ENCODE assay signal across 17 cellular contexts in the genomic region with DNA sequence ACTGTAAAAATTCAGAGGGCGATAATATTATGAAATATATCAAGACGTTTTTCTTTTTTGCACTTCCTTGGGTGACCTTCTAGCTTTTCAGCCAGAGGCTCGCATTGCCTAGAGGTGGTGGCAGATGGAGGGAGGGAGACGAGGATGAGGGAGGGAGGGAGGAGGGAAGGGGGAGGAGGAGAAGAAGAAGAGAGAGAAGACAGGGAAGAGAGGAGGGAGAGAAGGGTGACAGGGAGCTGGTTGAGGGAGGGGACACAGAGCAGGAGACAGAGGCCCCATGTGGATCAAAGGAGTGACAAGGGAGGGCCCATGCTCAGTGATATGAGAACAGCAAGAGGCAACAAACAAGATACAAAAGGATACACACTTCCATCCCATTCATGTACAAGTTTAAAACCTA. TPM values are rescaled to one million over a fixed set of nuclear protein-coding genes. Genes with fewer than 3 reads are reported as not detected.
DNase-seq lines count a peak whose midpoint lies in the region; ATAC-seq, FAIRE-seq and TF ChIP-seq lines count a peak whose summit lies in the region.
"Had no signal": no experiment of that assay in that cellular context is flagged by ENCODE, and none has a peak within 500 bp of the region (broad histone marks: within the 10 kb centered on the region; RNA-seq: fewer than 3 reads in every experiment).

No MANE protein-coding gene starts in this region.

- H3K4me1 ChIP-seq in HepG2 (ENCODE audit: insufficient read depth, low read length) (no peaks in the 10 kb centered on the region), right lobe of liver (no peaks in the 10 kb centered on the region)
- H3K4me1 ChIP-seq: HAP-1 had no signal

- H2AFZ ChIP-seq in HepG2 (ENCODE audit: low read length): no peak overlapping the region
- H2AFZ ChIP-seq: GM23338 had no signal

- TF ChIP-seq CTCF in HepG2 (CRISPR knock-in tag; IDR thresholded peaks at IDR 0.05) (no peak), right lobe of liver (IDR thresholded peaks at IDR 0.05) (no peak), glutamatergic neuron (IDR thresholded peaks at IDR 0.05; ENCODE audit: partially characterized antibody, unreplicated experiment) (no peak)

- intact Hi-C loops in HepG2 (cut with micrococcal nuclease; ENCODE audit: unreplicated experiment): no loop called here
- intact Hi-C loops in right lobe of liver (cut with DNase I): no loop called here

- TF ChIP-seq RAD21 in HepG2 (CRISPR knock-in tag; IDR thresholded peaks at IDR 0.05): no peak

- DNase-seq in HepG2 (ENCODE audit: low spot score) (no peak), right lobe of liver (no peak), NCI-H69 (lab: John Stamatoyannopoulos, UW) (peak; percentile 12), glutamatergic neuron (no peak)
- DNase-seq in activated naive CD4-positive, alpha-beta T cell treated with anti-CD3 and anti-CD28 coated beads, Interleukin-2, amount 50 U/mL, for 16 hours: no peak
- DNase-seq: C1 segment of cervical spinal cord; Calu3; CD4-positive, alpha-beta memory T cell; COR-L47; DMS53; DMS79 treated with DMSO at 0.1 percent for 48 hours; GF-D8 had no signal

- ATAC-seq in HepG2 (no peak), right lobe of liver (no peak)
- ATAC-seq in activated T-helper 17 cell treated with anti-CD3 and anti-CD28 coated beads, Interleukin-2, amount 50 U/mL, for 72 hours (replicated peaks): no peak
- ATAC-seq: GM23338 had no signal

- no peak for TF ChIP-seq POLR2A in HepG2 (IDR thresholded peaks at IDR 0.05; ENCODE audit: insufficient read depth in 1 of 2, low read depth in 2 of 2, low read length in 2 of 2)
- no peak for TF ChIP-seq POLR2A in right lobe of liver (IDR thresholded peaks at IDR 0.05)

- H3K4me1 Mint-ChIP-seq in glutamatergic neuron (ENCODE audit: low read depth, unreplicated experiment): peaks cover 18% of the 10 kb centered on the region
- peaks cover 9% of the 10 kb centered on the region for H3K4me1 Mint-ChIP-seq in activated T-helper 17 cell treated with anti-CD3 and anti-CD28 coated beads, Interleukin-2, amount 50 U/mL, for 72 hours

- peaks cover 5 to 55% of the 10 kb centered on the region in 2 experiments; a peak in 4 of 5 replicates for H3K27me3 ChIP-seq in HepG2 (ENCODE audit: control insufficient read depth in 1 of 2, insufficient read depth in 2 of 2, low read length in 2 of 2)
- no peaks in the 10 kb centered on the region for H3K27me3 ChIP-seq in right lobe of liver

- peaks cover 4% of the 10 kb centered on the region for H3K36me3 Mint-ChIP-seq in glutamatergic neuron (ENCODE audit: unreplicated experiment)
- no peaks in the 10 kb centered on the region for H3K36me3 Mint-ChIP-seq in activated T-helper 17 cell treated with anti-CD3 and anti-CD28 coated beads, Interleukin-2, amount 50 U/mL, for 72 hours (ENCODE audit: low read depth)
- H3K36me3 Mint-ChIP-seq: CD4-positive, alpha-beta memory T cell had no signal

- no peaks in the 10 kb centered on the region for H3K9me3 ChIP-seq in HepG2 (ENCODE audit: low read length)
- no peaks in the 10 kb centered on the region for H3K9me3 ChIP-seq in right lobe of liver
- H3K9me3 ChIP-seq: HAP-1 had no signal

- WGBS in HepG2 (ENCODE audit: low lambda C conversion rate): 10% methylated on average over 4 of the region's 4 CpGs
- WGBS in right lobe of liver (ENCODE audit: insufficient coverage, low coverage, low lambda C conversion rate, missing lambda C conversion rate): 25% methylated on average over 4 of the region's 4 CpGs

- H3K4me3 ChIP-seq in HepG2 (replicated peaks in 1 of 3; ENCODE audit: insufficient read depth in 1 of 3, low read depth in 2 of 3, low read length in 3 of 3) (no peak overlapping the region), right lobe of liver (no peak overlapping the region)
- H3K4me3 ChIP-seq: GM23338, HAP-1 had no signal

- no peak for FAIRE-seq in HepG2 (lab: Jason Lieb, UNC)
- FAIRE-seq: GM12891, GM18507 had no signal

- in situ Hi-C loops in HepG2 (cut with HindIII; ENCODE audit: extremely low pct_ligation_motif_present, low pct_unique_long_range_greater_than_20kb): no loop called here

- no peak overlapping the region for H3K27ac ChIP-seq in HepG2 (ENCODE audit: extremely low read length, insufficient read depth, low read length)
- no peak overlapping the region for H3K27ac ChIP-seq in right lobe of liver

- H4K20me1 ChIP-seq in HepG2 (ENCODE audit: insufficient read depth, low read length): no peaks in the 10 kb centered on the region

- POLR2A ChIA-PET in HepG2 (lab: Yijun Ruan, JAX): no interaction called here

- CTCF ChIA-PET in HepG2 (lab: Yijun Ruan, JAX; ENCODE audit: low intra/inter-chr PET ratio, low total read pairs): no interaction called here

- H3K4me2 ChIP-seq in HepG2 (ENCODE audit: low read depth, low read length): no peak overlapping the region
- H3K4me2 ChIP-seq: GM23338 had no signal

- H3K9me3 Mint-ChIP-seq in glutamatergic neuron (ENCODE audit: unreplicated experiment): peaks cover 7% of the 10 kb centered on the region
- no peaks in the 10 kb centered on the region for H3K9me3 Mint-ChIP-seq in activated T-helper 17 cell treated with anti-CD3 and anti-CD28 coated beads, Interleukin-2, amount 50 U/mL, for 72 hours
- H3K9me3 Mint-ChIP-seq: CD4-positive, alpha-beta memory T cell; GM23338 had no signal

- H3K36me3 ChIP-seq in HepG2 (replicated peaks in 1 of 2; ENCODE audit: control insufficient read depth in 1 of 2, insufficient read depth in 2 of 2, low read length in 2 of 2) (no peaks in the 10 kb centered on the region), right lobe of liver (no peaks in the 10 kb centered on the region)
- H3K36me3 ChIP-seq: HAP-1 had no signal

- no TSS peak for BruUV-seq in HepG2 (replicated peaks; lab: Mats Ljungman, UMichigan)

- no peak overlapping the region for H3K9ac ChIP-seq in HepG2 (ENCODE audit: insufficient read depth, low read depth, low read length)

- H3K27me3 Mint-ChIP-seq in glutamatergic neuron (ENCODE audit: unreplicated experiment): peaks cover 4% of the 10 kb centered on the region
- H3K27me3 Mint-ChIP-seq in activated T-helper 17 cell treated with anti-CD3 and anti-CD28 coated beads, Interleukin-2, amount 50 U/mL, for 72 hours: peaks cover 23% of the 10 kb centered on the region

- no peaks in the 10 kb centered on the region for H3K79me2 ChIP-seq in HepG2 (ENCODE audit: insufficient read depth, low read length)

- no peak for TF ChIP-seq EP300 in HepG2 (IDR thresholded peaks at IDR 0.05; ENCODE audit: low read depth in 2 of 2, low read length in 2 of 2)
- no peak for TF ChIP-seq EP300 in HepG2 (CRISPR knock-in tag; IDR thresholded peaks at IDR 0.05; ENCODE audit: borderline replicate concordance)

- H3K4me3 Mint-ChIP-seq in glutamatergic neuron (ENCODE audit: unreplicated experiment): peak overlapping the region; percentile 30
- H3K4me3 Mint-ChIP-seq in activated T-helper 17 cell treated with anti-CD3 and anti-CD28 coated beads, Interleukin-2, amount 50 U/mL, for 72 hours: no peak overlapping the region
- H3K4me3 Mint-ChIP-seq: CD4-positive, alpha-beta memory T cell; GM23338 had no signal

- no peak overlapping the region for H3K27ac Mint-ChIP-seq in glutamatergic neuron (ENCODE audit: unreplicated experiment)
- no peak overlapping the region for H3K27ac Mint-ChIP-seq in activated T-helper 17 cell treated with anti-CD3 and anti-CD28 coated beads, Interleukin-2, amount 50 U/mL, for 72 hours
- H3K27ac Mint-ChIP-seq: GM23338 had no signal

TF ChIP-seq in HepG2, 621 proteins besides CTCF, POLR2A, EP300 and RAD21:
- TF ChIP-seq ZNF556 (CRISPR knock-in tag; IDR thresholded peaks at IDR 0.05; ENCODE audit: borderline replicate concordance): no peak
- TF ChIP-seq PCBP2 (optimal IDR thresholded peaks at IDR 0.05; ENCODE audit: low read depth, low read length, poor library complexity, severe bottlenecking): peak; percentile 35
TF ChIP-seq in HepG2: peak in this region for 1.

RNA-seq across cellular contexts. Expression of gene KCTD15, which starts 8.0 kb away (rescaled TPM):
- 13.4 and 16.7 TPM in 2 replicates for total RNA-seq in HepG2 (2016; rRNA removed; fragmentation: Illumina TruSeq; extraction: Trizol)
- total RNA-seq in HepG2 (2016; cell fraction: cytosol; rRNA removed; fragmentation: Illumina TruSeq; extraction: Trizol; ENCODE audit: low read depth): 8.5 and 10.1 TPM in 2 replicates
- total RNA-seq in HepG2 (2016; cell fraction: insoluble cytoplasmic fraction; rRNA removed; fragmentation: Illumina TruSeq; extraction: Trizol): 13.8 and 17.7 TPM in 2 replicates
- total RNA-seq in HepG2 (2016; cell fraction: membrane; rRNA removed; fragmentation: Illumina TruSeq; extraction: Trizol): 22.0 and 23.7 TPM in 2 replicates
- 14.7 and 15.5 TPM in 2 replicates for total RNA-seq in HepG2 (2016; cell fraction: nucleus; rRNA removed; fragmentation: Illumina TruSeq; extraction: Trizol)
- 13.2 and 19.1 TPM in 2 replicates for polyA plus RNA-seq in HepG2 (2011; rRNA removed)
- 13.7 and 21.4 TPM in 2 replicates for polyA plus RNA-seq in HepG2 (2011; cell fraction: cytosol; rRNA removed)
- 60.7 and 80.2 TPM in 2 replicates for polyA plus RNA-seq in HepG2 (2011; cell fraction: nucleus; rRNA removed)
- 6.1 and 12.6 TPM in 2 replicates for polyA plus RNA-seq in HepG2 (2012)
- polyA plus RNA-seq in HepG2 (2016; cell fraction: cytosol; fragmentation: Illumina TruSeq; extraction: Trizol; ENCODE audit: low read depth): 12.7 and 15.4 TPM in 2 replicates
- 17.7 and 18.6 TPM in 2 replicates for polyA plus RNA-seq in HepG2 (2016; cell fraction: insoluble cytoplasmic fraction; fragmentation: Illumina TruSeq; extraction: Trizol; ENCODE audit: low read depth)
- 18.9 and 19.9 TPM in 2 replicates for polyA plus RNA-seq in HepG2 (2016; cell fraction: membrane; fragmentation: Illumina TruSeq; extraction: Trizol; ENCODE audit: low read depth)
- 28.1 and 31.6 TPM in 2 replicates for polyA plus RNA-seq in HepG2 (2016; cell fraction: nucleus; fragmentation: Illumina TruSeq; extraction: Trizol; ENCODE audit: insufficient read depth, low read depth)
- polyA minus RNA-seq in HepG2 (2011; rRNA and poly(A)+ RNA removed; ENCODE audit: low replicate concordance): 25.7 and 46.7 TPM in 2 replicates
- polyA minus RNA-seq in HepG2 (2011; cell fraction: cytosol; rRNA and poly(A)+ RNA removed): 5.5 and 6.6 TPM in 2 replicates
- polyA minus RNA-seq in HepG2 (2011; cell fraction: nucleus; rRNA and poly(A)+ RNA removed): 7.8 and 10.0 TPM in 2 replicates
- 10 to 100 TPM in 4 of 6 experiments, 1 to 10 TPM in 2; 5.0 to 27.0 (median 11.5) TPM for total RNA-seq in right lobe of liver
- total RNA-seq in glutamatergic neuron (ENCODE audit: unreplicated experiment): 53.4 TPM
- 10 to 100 TPM in 1 of 2 donors, 1 to 10 TPM in 1; 8.4 to 11.7 TPM for total RNA-seq in activated T-helper 17 cell treated with anti-CD3 and anti-CD28 coated beads, Interleukin-2, amount 50 U/mL, for 72 hours
